21 cellular contexts compared by ENCODE assay signal in genomic region chr10:16662889-16663288, GRCh38.
"Had no signal": no experiment of that assay in that cellular context is flagged by ENCODE, and none has a peak within 500 bp of the region (broad histone marks: within the 10 kb centered on the region; RNA-seq: fewer than 3 reads in every experiment).

No MANE protein-coding gene starts in this region.

- H3K4me1 ChIP-seq: esophagus squamous epithelium, gastroesophageal sphincter, left lung, parathyroid adenoma, prostate gland, right lobe of liver, spleen, stomach had no signal

- H3K9ac ChIP-seq: parathyroid adenoma had no signal

- H3K27me3 ChIP-seq: esophagus squamous epithelium, gastroesophageal sphincter, left lung, right lobe of liver, spleen, stomach had no signal

- H3K79me2 ChIP-seq: parathyroid adenoma had no signal

- H3K36me3 ChIP-seq: esophagus squamous epithelium, gastroesophageal sphincter, left lung, prostate gland, right lobe of liver, stomach had no signal

- ATAC-seq: gastroesophageal sphincter; left lung; natural killer cell treated with Interleukin-12 subunit alpha and Interleukin-12 subunit beta and Interleukin-15 and Interleukin-18, amount 100 ng/mL, for 72 hours; right lobe of liver; stimulated activated memory B cell treated with anti-CD40 and anti-IgM and Interleukin-4, amounts not matched to agents 10 μg/mL and 1 μg/mL and 100 μg/mL, for 72 hours had no signal

- H3K9me3 ChIP-seq: esophagus squamous epithelium, gastroesophageal sphincter, left lung, prostate gland, right lobe of liver, spleen, stomach had no signal

- DNase-seq: esophagus squamous epithelium; foreskin fibroblast; glutamatergic neuron; islet precursor cell; left lung; mesenchymal stem cell; midbrain; right lobe of liver; spleen; stimulated activated CD4-positive, alpha-beta T cell treated with anti-CD3 and anti-CD28 coated beads, Interleukin-15, amount 100 ng/mL, for 24 hours; stimulated activated CD4-positive, alpha-beta T cell treated with anti-CD3 and anti-CD28 coated beads, Interleukin-1b, Interleukin-23, amount 100 ng/mL, for 48 hours; stimulated activated CD4-positive, alpha-beta T cell treated with anti-CD3 and anti-CD28 coated beads, Interleukin-4, amount 100 ng/mL, for 24 hours; stomach; substantia nigra; trophoblast cell had no signal

- H2AFZ ChIP-seq: parathyroid adenoma had no signal

- H3K27ac ChIP-seq: esophagus squamous epithelium, gastroesophageal sphincter, left lung, parathyroid adenoma, prostate gland, right lobe of liver, spleen, stomach had no signal

- H3K4me3 ChIP-seq: esophagus squamous epithelium, gastroesophageal sphincter, left lung, lung, prostate gland, right lobe of liver, spleen, stomach had no signal
